ENCODE assay signal across 8 cellular contexts in genomic region chr16:89246903-89247733, GRCh38. TPM values are rescaled to one million over a fixed set of nuclear protein-coding genes. Genes with fewer than 3 reads are reported as not detected.
A peak's percentile ranks its signal among the peaks of the same experiment; 100 is the strongest.
DNase-seq lines count a peak whose midpoint lies in the region; FAIRE-seq and TF ChIP-seq lines count a peak whose summit lies in the region.

No MANE protein-coding gene starts in this region.

- FAIRE-seq in RCC 7860 (lab: Jason Lieb, UNC) = no peak

- H3K4me3 ChIP-seq in fibroblast of villous mesenchyme (ENCODE audit: low read depth, low read length) = peak overlapping the region; percentile 53

- DNase-seq in AG20443 (ENCODE audit: low spot score) (peak; percentile 100), GM19240 (ENCODE audit: insufficient read length, low spot score) (peak; percentile 70), HK-2 (ENCODE audit: unreplicated experiment) (peak; percentile 88), RCC 7860 (ENCODE audit: low spot score) (peak; percentile 14), fibroblast of villous mesenchyme (ENCODE audit: low read depth) (peak; percentile 88), neural crest cell (ENCODE audit: low read depth, low spot score) (peak; percentile 99)
- peak; percentile 98 for DNase-seq in activated effector memory CD4-positive, alpha-beta T cell treated with anti-CD3 and anti-CD28 coated beads, Interleukin-2, amount 50 U/mL, for 16 hours
- DNase-seq in stimulated activated naive CD4-positive, alpha-beta T cell treated with Interleukin-2 at 50 U/mL for 16 hours (lab: John Stamatoyannopoulos, UW) = peak; percentile 89

- TF ChIP-seq CTCF in fibroblast of villous mesenchyme (IDR thresholded peaks at IDR 0.05; ENCODE audit: insufficient read depth, low read depth, low read length) (no peak), neural crest cell (conservative IDR thresholded peaks at IDR 0.05) (no peak)

- peaks cover 7% of the 10 kb centered on the region for H3K36me3 Mint-ChIP-seq in neural crest cell (ENCODE audit: low read depth)

- H3K27me3 Mint-ChIP-seq in neural crest cell (ENCODE audit: low read depth) = no peaks in the 10 kb centered on the region

- peak overlapping the region; percentile 82 for H3K4me3 Mint-ChIP-seq in neural crest cell

- H3K4me1 Mint-ChIP-seq in neural crest cell = peaks cover 7% of the 10 kb centered on the region

- H3K27ac Mint-ChIP-seq in neural crest cell (ENCODE audit: unreplicated experiment) = no peak overlapping the region

- H3K9me3 Mint-ChIP-seq in neural crest cell = peaks cover 3% of the 10 kb centered on the region

RNA-seq across cellular contexts. Expression of gene ZNF778, which starts 29.6 kb away (rescaled TPM):
- total RNA-seq in fibroblast of villous mesenchyme (8.7 and 16.4 TPM in 2 replicates), neural crest cell (13.7 and 15.5 TPM in 2 replicates)

RNA-seq across cellular contexts. Expression of gene SLC22A31, which starts 46.8 kb away (rescaled TPM):
- total RNA-seq in fibroblast of villous mesenchyme (under 0.01 TPM in 1 of 2 replicates, not detected in the other), neural crest cell (1.3 and 1.4 TPM in 2 replicates)

Comparison
In these comparisons a context has a peak if more than half of its experiments do, and no peak if none do; other contexts are left out.
1. Peak in every context shown above with its lines: DNase-seq and H3K4me3 ChIP-seq.
2. DNase-seq: peak in every context shown above with its lines; median percentile 100 in AG20443; 99 in neural crest cell; 98 in activated effector memory CD4-positive, alpha-beta T cell treated with anti-CD3 and anti-CD28 coated beads, Interleukin-2, amount 50 U/mL, for 16 hours; 89 in stimulated activated naive CD4-positive, alpha-beta T cell treated with Interleukin-2 at 50 U/mL for 16 hours; 88 in HK-2; 88 in fibroblast of villous mesenchyme; 70 in GM19240; 14 in RCC 7860.